2 cellular contexts compared by ENCODE assay signal in the genomic region with DNA sequence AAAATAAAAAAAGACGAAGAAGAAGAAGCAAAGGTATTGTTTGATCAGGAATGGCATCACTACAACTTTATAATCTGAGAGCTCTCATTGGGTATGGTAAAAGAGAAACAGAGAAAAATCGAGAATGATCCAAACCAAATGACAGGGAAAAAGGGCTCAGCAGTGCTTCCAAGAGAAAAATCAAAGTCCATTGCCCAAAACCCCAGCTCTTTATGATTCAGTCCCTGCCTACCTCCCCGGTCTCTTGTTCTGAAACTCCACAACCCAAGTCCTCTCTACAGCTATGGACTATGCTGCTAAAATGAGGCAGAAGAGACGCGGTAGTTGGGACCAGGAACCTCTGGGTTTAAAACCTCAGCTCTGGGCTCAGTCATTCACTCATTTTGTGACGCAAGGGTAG.
A peak's percentile ranks its signal among the peaks of the same experiment; 100 is the strongest.
TF ChIP-seq lines count a peak whose summit lies in the region.

No MANE protein-coding gene starts in this region.

TF ChIP-seq in liver, 16 proteins besides CTCF, POLR2A, EP300 and RAD21:
- TF ChIP-seq, protein P1, sequence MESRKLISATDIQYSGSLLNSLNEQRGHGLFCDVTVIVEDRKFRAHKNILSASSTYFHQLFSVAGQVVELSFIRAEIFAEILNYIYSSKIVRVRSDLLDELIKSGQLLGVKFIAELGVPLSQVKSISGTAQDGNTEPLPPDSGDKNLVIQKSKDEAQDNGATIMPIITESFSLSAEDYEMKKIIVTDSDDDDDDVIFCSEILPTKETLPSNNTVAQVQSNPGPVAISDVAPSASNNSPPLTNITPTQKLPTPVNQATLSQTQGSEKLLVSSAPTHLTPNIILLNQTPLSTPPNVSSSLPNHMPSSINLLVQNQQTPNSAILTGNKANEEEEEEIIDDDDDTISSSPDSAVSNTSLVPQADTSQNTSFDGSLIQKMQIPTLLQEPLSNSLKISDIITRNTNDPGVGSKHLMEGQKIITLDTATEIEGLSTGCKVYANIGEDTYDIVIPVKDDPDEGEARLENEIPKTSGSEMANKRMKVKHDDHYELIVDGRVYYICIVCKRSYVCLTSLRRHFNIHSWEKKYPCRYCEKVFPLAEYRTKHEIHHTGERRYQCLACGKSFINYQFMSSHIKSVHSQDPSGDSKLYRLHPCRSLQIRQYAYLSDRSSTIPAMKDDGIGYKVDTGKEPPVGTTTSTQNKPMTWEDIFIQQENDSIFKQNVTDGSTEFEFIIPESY (IDR thresholded peaks at IDR 0.05): no peak
- TF ChIP-seq HNF4G (IDR thresholded peaks at IDR 0.05) (peak; percentile 44), HNF4A (conservative IDR thresholded peaks at IDR 0.05) (peak; percentile 57 to 72), FOXA1 (IDR thresholded peaks at IDR 0.05) (no peak), YY1 (IDR thresholded peaks at IDR 0.05) (no peak), SP1 (IDR thresholded peaks at IDR 0.05) (peak; percentile 66), NR2F2 (IDR thresholded peaks at IDR 0.05) (no peak), FOXA2 (IDR thresholded peaks at IDR 0.05) (no peak), EGR1 (IDR thresholded peaks at IDR 0.05; ENCODE audit: low read depth in 2 of 2) (no peak), JUND (IDR thresholded peaks at IDR 0.05) (no peak), RXRA (IDR thresholded peaks at IDR 0.05) (no peak)
- TF ChIP-seq, protein P2, sequence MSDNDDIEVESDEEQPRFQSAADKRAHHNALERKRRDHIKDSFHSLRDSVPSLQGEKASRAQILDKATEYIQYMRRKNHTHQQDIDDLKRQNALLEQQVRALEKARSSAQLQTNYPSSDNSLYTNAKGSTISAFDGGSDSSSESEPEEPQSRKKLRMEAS (IDR thresholded peaks at IDR 0.05): no peak
- TF ChIP-seq, protein P3, sequence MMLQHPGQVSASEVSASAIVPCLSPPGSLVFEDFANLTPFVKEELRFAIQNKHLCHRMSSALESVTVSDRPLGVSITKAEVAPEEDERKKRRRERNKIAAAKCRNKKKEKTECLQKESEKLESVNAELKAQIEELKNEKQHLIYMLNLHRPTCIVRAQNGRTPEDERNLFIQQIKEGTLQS (IDR thresholded peaks at IDR 0.05): no peak
- TF ChIP-seq, protein P4, sequence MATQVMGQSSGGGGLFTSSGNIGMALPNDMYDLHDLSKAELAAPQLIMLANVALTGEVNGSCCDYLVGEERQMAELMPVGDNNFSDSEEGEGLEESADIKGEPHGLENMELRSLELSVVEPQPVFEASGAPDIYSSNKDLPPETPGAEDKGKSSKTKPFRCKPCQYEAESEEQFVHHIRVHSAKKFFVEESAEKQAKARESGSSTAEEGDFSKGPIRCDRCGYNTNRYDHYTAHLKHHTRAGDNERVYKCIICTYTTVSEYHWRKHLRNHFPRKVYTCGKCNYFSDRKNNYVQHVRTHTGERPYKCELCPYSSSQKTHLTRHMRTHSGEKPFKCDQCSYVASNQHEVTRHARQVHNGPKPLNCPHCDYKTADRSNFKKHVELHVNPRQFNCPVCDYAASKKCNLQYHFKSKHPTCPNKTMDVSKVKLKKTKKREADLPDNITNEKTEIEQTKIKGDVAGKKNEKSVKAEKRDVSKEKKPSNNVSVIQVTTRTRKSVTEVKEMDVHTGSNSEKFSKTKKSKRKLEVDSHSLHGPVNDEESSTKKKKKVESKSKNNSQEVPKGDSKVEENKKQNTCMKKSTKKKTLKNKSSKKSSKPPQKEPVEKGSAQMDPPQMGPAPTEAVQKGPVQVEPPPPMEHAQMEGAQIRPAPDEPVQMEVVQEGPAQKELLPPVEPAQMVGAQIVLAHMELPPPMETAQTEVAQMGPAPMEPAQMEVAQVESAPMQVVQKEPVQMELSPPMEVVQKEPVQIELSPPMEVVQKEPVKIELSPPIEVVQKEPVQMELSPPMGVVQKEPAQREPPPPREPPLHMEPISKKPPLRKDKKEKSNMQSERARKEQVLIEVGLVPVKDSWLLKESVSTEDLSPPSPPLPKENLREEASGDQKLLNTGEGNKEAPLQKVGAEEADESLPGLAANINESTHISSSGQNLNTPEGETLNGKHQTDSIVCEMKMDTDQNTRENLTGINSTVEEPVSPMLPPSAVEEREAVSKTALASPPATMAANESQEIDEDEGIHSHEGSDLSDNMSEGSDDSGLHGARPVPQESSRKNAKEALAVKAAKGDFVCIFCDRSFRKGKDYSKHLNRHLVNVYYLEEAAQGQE (IDR thresholded peaks at IDR 0.05): no peak

TF ChIP-seq in HepG2, 621 proteins besides CTCF, POLR2A, EP300 and RAD21:
- TF ChIP-seq, protein P5, sequence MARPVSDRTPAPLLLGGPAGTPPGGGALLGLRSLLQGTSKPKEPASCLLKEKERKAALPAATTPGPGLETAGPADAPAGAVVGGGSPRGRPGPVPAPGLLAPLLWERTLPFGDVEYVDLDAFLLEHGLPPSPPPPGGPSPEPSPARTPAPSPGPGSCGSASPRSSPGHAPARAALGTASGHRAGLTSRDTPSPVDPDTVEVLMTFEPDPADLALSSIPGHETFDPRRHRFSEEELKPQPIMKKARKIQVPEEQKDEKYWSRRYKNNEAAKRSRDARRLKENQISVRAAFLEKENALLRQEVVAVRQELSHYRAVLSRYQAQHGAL (CRISPR knock-in tag; IDR thresholded peaks at IDR 0.05; ENCODE audit: not compliant biosample characterization): no peak
- TF ChIP-seq, protein P6, sequence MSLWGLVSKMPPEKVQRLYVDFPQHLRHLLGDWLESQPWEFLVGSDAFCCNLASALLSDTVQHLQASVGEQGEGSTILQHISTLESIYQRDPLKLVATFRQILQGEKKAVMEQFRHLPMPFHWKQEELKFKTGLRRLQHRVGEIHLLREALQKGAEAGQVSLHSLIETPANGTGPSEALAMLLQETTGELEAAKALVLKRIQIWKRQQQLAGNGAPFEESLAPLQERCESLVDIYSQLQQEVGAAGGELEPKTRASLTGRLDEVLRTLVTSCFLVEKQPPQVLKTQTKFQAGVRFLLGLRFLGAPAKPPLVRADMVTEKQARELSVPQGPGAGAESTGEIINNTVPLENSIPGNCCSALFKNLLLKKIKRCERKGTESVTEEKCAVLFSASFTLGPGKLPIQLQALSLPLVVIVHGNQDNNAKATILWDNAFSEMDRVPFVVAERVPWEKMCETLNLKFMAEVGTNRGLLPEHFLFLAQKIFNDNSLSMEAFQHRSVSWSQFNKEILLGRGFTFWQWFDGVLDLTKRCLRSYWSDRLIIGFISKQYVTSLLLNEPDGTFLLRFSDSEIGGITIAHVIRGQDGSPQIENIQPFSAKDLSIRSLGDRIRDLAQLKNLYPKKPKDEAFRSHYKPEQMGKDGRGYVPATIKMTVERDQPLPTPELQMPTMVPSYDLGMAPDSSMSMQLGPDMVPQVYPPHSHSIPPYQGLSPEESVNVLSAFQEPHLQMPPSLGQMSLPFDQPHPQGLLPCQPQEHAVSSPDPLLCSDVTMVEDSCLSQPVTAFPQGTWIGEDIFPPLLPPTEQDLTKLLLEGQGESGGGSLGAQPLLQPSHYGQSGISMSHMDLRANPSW (CRISPR knock-in tag; IDR thresholded peaks at IDR 0.05; ENCODE audit: borderline replicate concordance): no peak
- TF ChIP-seq, protein P7, sequence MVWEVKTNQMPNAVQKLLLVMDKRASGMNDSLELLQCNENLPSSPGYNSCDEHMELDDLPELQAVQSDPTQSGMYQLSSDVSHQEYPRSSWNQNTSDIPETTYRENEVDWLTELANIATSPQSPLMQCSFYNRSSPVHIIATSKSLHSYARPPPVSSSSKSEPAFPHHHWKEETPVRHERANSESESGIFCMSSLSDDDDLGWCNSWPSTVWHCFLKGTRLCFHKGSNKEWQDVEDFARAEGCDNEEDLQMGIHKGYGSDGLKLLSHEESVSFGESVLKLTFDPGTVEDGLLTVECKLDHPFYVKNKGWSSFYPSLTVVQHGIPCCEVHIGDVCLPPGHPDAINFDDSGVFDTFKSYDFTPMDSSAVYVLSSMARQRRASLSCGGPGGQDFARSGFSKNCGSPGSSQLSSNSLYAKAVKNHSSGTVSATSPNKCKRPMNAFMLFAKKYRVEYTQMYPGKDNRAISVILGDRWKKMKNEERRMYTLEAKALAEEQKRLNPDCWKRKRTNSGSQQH (CRISPR knock-in tag; IDR thresholded peaks at IDR 0.05; ENCODE audit: low read depth): no peak
- TF ChIP-seq KDM3A (CRISPR knock-in tag; IDR thresholded peaks at IDR 0.05; ENCODE audit: low read depth): no peak
- TF ChIP-seq SCMH1 (CRISPR knock-in tag; IDR thresholded peaks at IDR 0.05; ENCODE audit: borderline replicate concordance): no peak
- TF ChIP-seq KLF16 (CRISPR knock-in tag; IDR thresholded peaks at IDR 0.05): no peak
- TF ChIP-seq, protein P8, sequence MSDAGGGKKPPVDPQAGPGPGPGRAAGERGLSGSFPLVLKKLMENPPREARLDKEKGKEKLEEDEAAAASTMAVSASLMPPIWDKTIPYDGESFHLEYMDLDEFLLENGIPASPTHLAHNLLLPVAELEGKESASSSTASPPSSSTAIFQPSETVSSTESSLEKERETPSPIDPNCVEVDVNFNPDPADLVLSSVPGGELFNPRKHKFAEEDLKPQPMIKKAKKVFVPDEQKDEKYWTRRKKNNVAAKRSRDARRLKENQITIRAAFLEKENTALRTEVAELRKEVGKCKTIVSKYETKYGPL (CRISPR knock-in tag; IDR thresholded peaks at IDR 0.05): no peak
- no peak for TF ChIP-seq TBL1XR1 (IDR thresholded peaks at IDR 0.05; ENCODE audit: borderline replicate concordance, low read length, partially characterized antibody)
- TF ChIP-seq KLF9 (CRISPR knock-in tag; IDR thresholded peaks at IDR 0.05; ENCODE audit: low read depth): no peak
- TF ChIP-seq SMC3 (IDR thresholded peaks at IDR 0.05; ENCODE audit: low read length): no peak
- no peak for TF ChIP-seq NFATC3 (CRISPR knock-in tag; IDR thresholded peaks at IDR 0.05)
- no peak for TF ChIP-seq MTF1 (CRISPR knock-in tag; IDR thresholded peaks at IDR 0.05)
- TF ChIP-seq KAT7 (CRISPR knock-in tag; IDR thresholded peaks at IDR 0.05; ENCODE audit: borderline replicate concordance): no peak
- no peak for TF ChIP-seq TBP (CRISPR knock-in tag; IDR thresholded peaks at IDR 0.05)
- no peak for TF ChIP-seq ZBTB1 (CRISPR knock-in tag; IDR thresholded peaks at IDR 0.05; ENCODE audit: borderline replicate concordance)
- no peak for TF ChIP-seq TCF7 (IDR thresholded peaks at IDR 0.05; ENCODE audit: low read depth)
- no peak for TF ChIP-seq NR3C1 (CRISPR knock-in tag; IDR thresholded peaks at IDR 0.05)
- TF ChIP-seq, protein P9, sequence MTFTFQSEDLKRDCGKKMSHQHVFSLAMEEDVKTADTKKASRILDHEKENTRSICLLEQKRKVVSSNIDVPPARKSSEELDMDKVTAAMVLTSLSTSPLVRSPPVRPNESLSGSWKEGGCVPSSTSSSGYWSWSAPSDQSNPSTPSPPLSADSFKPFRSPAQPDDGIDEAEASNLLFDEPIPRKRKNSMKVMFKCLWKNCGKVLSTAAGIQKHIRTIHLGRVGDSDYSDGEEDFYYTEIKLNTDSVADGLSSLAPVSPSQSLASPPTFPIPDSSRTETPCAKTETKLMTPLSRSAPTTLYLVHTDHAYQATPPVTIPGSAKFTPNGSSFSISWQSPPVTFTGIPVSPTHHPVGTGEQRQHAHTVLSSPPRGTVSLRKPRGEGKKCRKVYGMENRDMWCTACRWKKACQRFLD (CRISPR knock-in tag; IDR thresholded peaks at IDR 0.05; ENCODE audit: borderline replicate concordance): no peak
